ENCODE assay signal across 8 cellular contexts in the genomic region with DNA sequence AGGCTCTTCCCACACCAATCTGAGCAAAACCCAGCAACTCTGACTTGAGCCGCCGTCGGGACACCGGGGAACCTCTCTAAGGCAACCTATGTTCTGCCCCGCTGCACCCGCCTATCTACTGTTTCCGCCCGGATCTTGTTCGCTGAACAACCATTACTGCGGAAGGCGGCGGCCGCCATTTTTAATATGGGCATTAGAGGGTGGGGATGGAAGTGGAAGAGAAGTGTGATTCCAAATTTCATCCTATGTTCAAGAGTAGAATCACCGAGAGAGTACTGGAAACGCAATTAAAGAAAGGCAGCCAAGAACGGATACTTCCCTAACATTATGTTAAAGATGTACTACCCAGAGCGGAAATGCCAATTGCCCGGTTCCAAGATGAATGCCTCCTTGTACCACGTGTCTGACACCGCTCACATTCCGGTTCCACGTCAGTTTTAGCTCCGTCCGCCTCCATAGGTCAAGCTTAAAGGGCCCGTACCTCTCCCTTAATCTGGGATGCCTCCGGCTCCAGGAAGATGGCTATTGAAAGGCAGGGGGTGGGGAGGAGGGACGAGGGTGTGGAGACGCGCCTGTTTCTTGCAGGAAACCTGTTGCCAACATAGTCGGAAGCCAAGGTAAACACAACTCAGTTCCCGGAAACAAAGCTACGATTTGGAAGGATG. TPM values are rescaled to one million over a fixed set of nuclear protein-coding genes. Genes with fewer than 3 reads are reported as not detected.
A peak's percentile ranks its signal among the peaks of the same experiment; 100 is the strongest.
DNase-seq lines count a peak whose midpoint lies in the region; ATAC-seq and TF ChIP-seq lines count a peak whose summit lies in the region.

TSS of gene DPAGT1 (minus strand) at position 95 of the 665 bp plus-strand sequence. CDS start 198 bp downstream, outside the sequence.

- peak within 1 kb of the TSS; percentile 91 for H3K4me2 ChIP-seq in parathyroid adenoma (ENCODE audit: low read length)

- H3K4me3 ChIP-seq in parathyroid adenoma (ENCODE audit: low read depth, low read length) (peak within 1 kb of the TSS; percentile 70), tibial nerve (peak within 1 kb of the TSS; percentile 74 to 88 (median 77))

- peak; percentile 34 to 81 for TF ChIP-seq EP300 in tibial nerve (IDR thresholded peaks at IDR 0.05)

- WGBS in adipose tissue, 3 donors, result 0% methylated on average over 32 of the region's 32 CpGs
- WGBS in tibial nerve, 2 donors, result 0 to 1% methylated on average over 31 to 32 of the region's 32 CpGs

- H3K4me1 ChIP-seq in parathyroid adenoma (peaks cover 7% of the 10 kb centered on the region), tibial nerve (peaks cover 0 to 44% (median 27%) of the 10 kb centered on the region in 4 donors)

- no peak for TF ChIP-seq CTCF in parathyroid adenoma (IDR thresholded peaks at IDR 0.05)
- no peak for TF ChIP-seq CTCF in tibial nerve (IDR thresholded peaks at IDR 0.05)

- H3K79me2 ChIP-seq in parathyroid adenoma, result no peaks in the 10 kb centered on the region

- no peaks in the 10 kb centered on the region for H3K27me3 ChIP-seq in parathyroid adenoma (ENCODE audit: control insufficient read depth, insufficient read depth, low read length)
- H3K27me3 ChIP-seq in tibial nerve, result no peaks in the 10 kb centered on the region

- H3K9ac ChIP-seq in parathyroid adenoma, result peak within 1 kb of the TSS; percentile 37

- TF ChIP-seq POLR2A in GM10847 (IDR thresholded peaks at IDR 0.05; ENCODE audit: extremely low read depth, insufficient read length) (peak; percentile 10), tibial nerve (IDR thresholded peaks at IDR 0.05) (peak in 1 of 2 donors; percentile 40)

- peak; percentile 84 for DNase-seq in NCI-H1417 treated with DMSO at 0.1 percent for 48 hours (lab: John Stamatoyannopoulos, UW)
- DNase-seq in T follicular helper cell (ENCODE audit: low read depth), result peak; percentile 78
- peak; percentile 94 for DNase-seq in cardiac septum (ENCODE audit: low spot score)
- DNase-seq in tibial nerve (ENCODE audit: low spot score in 2 of 2), result peak; percentile 77 to 90

- H3K9me3 ChIP-seq in parathyroid adenoma (ENCODE audit: control insufficient read depth, low read length), result no peaks in the 10 kb centered on the region
- H3K9me3 ChIP-seq in tibial nerve, result no peaks in the 10 kb centered on the region

- peak within 1 kb of the TSS; percentile 21 for H3K27ac ChIP-seq in adipose tissue (ENCODE audit: low read depth, low read length)
- H3K27ac ChIP-seq in parathyroid adenoma, result peak within 1 kb of the TSS; percentile 95
- peak within 1 kb of the TSS; percentile 85 to 96 (median 90) for H3K27ac ChIP-seq in tibial nerve

- no peaks in the 10 kb centered on the region for H3K36me3 ChIP-seq in parathyroid adenoma (ENCODE audit: control insufficient read depth, insufficient read depth, low read length)
- H3K36me3 ChIP-seq in tibial nerve, result peaks cover 0 to 14% (median 10%) of the 10 kb centered on the region in 3 donors

- peak; percentile 84 for ATAC-seq in HG02763 (IDR thresholded peaks at IDR 0.05; ENCODE audit: unreplicated experiment)

- intact Hi-C loops in cardiac septum (cut with DNase I), result loop anchor here (2.0 kb wide), 2 partner anchors 17 to 19 kb away; partner anchors contain the start of genes HINFP and HMBS

- peak within 1 kb of the TSS; percentile 95 for H2AFZ ChIP-seq in parathyroid adenoma

RNA-seq across cellular contexts. Expression of gene DPAGT1, which starts in this region (rescaled TPM):
- 10 to 100 TPM; 20.0 to 28.9 (median 24.0) TPM for polyA plus RNA-seq in adipose tissue
- total RNA-seq in cardiac septum, result 18.9 TPM
- 10 to 100 TPM; 20.7 to 33.9 (median 23.5) TPM for total RNA-seq in tibial nerve

Comparison
In these comparisons a context has a peak if more than half of its experiments do, and no peak if none do; other contexts are left out.
1. Peak in every context shown above with its lines: DNase-seq, ATAC-seq, H3K4me3 ChIP-seq and H3K27ac ChIP-seq.
2. H3K27ac ChIP-seq: peak in every context shown above with its lines; median percentile 95 in parathyroid adenoma; 90 in tibial nerve; 21 in adipose tissue.